ENCODE assay signal across 24 cellular contexts in genomic region chr13:71055644-71056043, GRCh38.
"Had no signal": no experiment of that assay in that cellular context is flagged by ENCODE, and none has a peak within 500 bp of the region (broad histone marks: within the 10 kb centered on the region; RNA-seq: fewer than 3 reads in every experiment).

No MANE protein-coding gene starts in this region.

- H3K27me3 ChIP-seq: brain microvascular endothelial cell, cardiac muscle cell, colonic mucosa, SJSA1 had no signal

- H3K4me3 ChIP-seq: cardiac muscle cell, colonic mucosa, SJSA1 had no signal

- H3K36me3 ChIP-seq: brain microvascular endothelial cell, cardiac muscle cell, colonic mucosa, SJSA1 had no signal

- ATAC-seq: activated CD4-positive, CD25-positive, alpha-beta regulatory T cell treated with anti-CD3 and anti-CD28 coated beads, Interleukin-2, amount 50 U/mL, for 24 hours; activated CD8-positive, alpha-beta T cell treated with anti-CD3 and anti-CD28 coated beads for 36 hours; activated T-cell treated with anti-CD3 and anti-CD28 coated beads, Interleukin-2, amount 50 U/mL, for 72 hours; PC-3; SK-N-SH treated with all-trans-retinoic acid at 6 μM for 48 hours had no signal

- H3K27ac ChIP-seq: brain microvascular endothelial cell, cardiac muscle cell, colonic mucosa, SJSA1 had no signal

- H3K9me3 ChIP-seq: colonic mucosa, SJSA1 had no signal

- DNase-seq: activated CD4-positive, alpha-beta T cell treated with anti-CD3 and anti-CD28 coated beads for 4 hours; activated CD8-positive, alpha-beta memory T cell treated with anti-CD3 and anti-CD28 coated beads, Interleukin-2, amount 50 U/mL, for 4 hours; activated CD8-positive, alpha-beta T cell treated with anti-CD3 and anti-CD28 coated beads for 36 hours; activated gamma-delta T cell treated with Interleukin-2 at 50 U/mL for 16 hours; activated naive CD4-positive, alpha-beta T cell treated with anti-CD3 and anti-CD28 coated beads, Interleukin-2, amount 10 ng/mL, durations not matched to agents 7 days and 5 days; activated naive CD8-positive, alpha-beta T cell treated with anti-CD3 and anti-CD28 coated beads for 36 hours; activated T-cell treated with anti-CD3 and anti-CD28 coated beads, Interleukin-2, amount 50 U/mL, for 72 hours; brain microvascular endothelial cell; cerebellar nuclear complex; colonic mucosa; NCI-H1092; NCI-H1417 treated with DMSO at 0.1 percent for 48 hours; NCI-H1694; NCI-H2029; NCI-H345; NCI-H510A; NCI-H526 treated with DMSO at 0.1 percent for 48 hours; NCI-H82; PC-3; SHP77 had no signal
